In genomic region chr3:61954097-61954528, GRCh38 we compare ENCODE assay signal across 20 cellular contexts.
DNase-seq lines count a peak whose midpoint lies in the region; TF ChIP-seq lines count a peak whose summit lies in the region.
"Had no signal": no experiment of that assay in that cellular context is flagged by ENCODE, and none has a peak within 500 bp of the region (broad histone marks: within the 10 kb centered on the region; RNA-seq: fewer than 3 reads in every experiment).

No MANE protein-coding gene starts in this region.

- DNase-seq in EL (peak; percentile 2), LHCN-M2 (ENCODE audit: low read depth) (peak; percentile 57), fibroblast of lung (ENCODE audit: low read depth in 2 of 2) (peak; percentile 54 to 75), osteoblast (ENCODE audit: insufficient read length, low spot score, missing footprints) (peak; percentile 46), Ammon's horn (ENCODE audit: low spot score) (no peak), posterior cingulate gyrus (no peak)
- DNase-seq in CD4-positive, alpha-beta memory T cell = no peak
- DNase-seq: activated CD4-positive, CD25-positive, alpha-beta regulatory T cell treated with anti-CD3 and anti-CD28 coated beads, Interleukin-2, amount 50 U/mL, for 72 hours; activated CD8-positive, alpha-beta memory T cell treated with anti-CD3 and anti-CD28 coated beads, Interleukin-2, amount 10 ng/mL, durations not matched to agents 7 days and 5 days; CD8-positive, alpha-beta T cell; central memory CD4-positive, alpha-beta T cell; effector memory CD4-positive, alpha-beta T cell; islet precursor cell; MV-4-11; NCI-H2081 treated with DMSO at 0.1 percent for 48 hours; ovary; stomach; T-helper 1 cell had no signal

- no peaks in the 10 kb centered on the region for H3K4me1 Mint-ChIP-seq in CD4-positive, alpha-beta memory T cell
- H3K4me1 Mint-ChIP-seq: activated CD8-positive, alpha-beta memory T cell treated with anti-CD3 and anti-CD28 coated beads, Interleukin-2, amount 10 ng/mL, durations not matched to agents 7 days and 5 days had no signal

- H3K79me2 ChIP-seq in fibroblast of lung (ENCODE audit: control insufficient read depth, insufficient read depth, low read length) (no peaks in the 10 kb centered on the region), osteoblast (ENCODE audit: insufficient read depth, low read length) (peaks cover 9% of the 10 kb centered on the region)

- H3K4me1 ChIP-seq in fibroblast of lung (ENCODE audit: control insufficient read depth, extremely low read depth, insufficient read depth, low read length) (peaks cover 6% of the 10 kb centered on the region), osteoblast (ENCODE audit: insufficient read depth, low read length) (peaks cover 36% of the 10 kb centered on the region)
- H3K4me1 ChIP-seq in CD4-positive, alpha-beta memory T cell (ENCODE audit: insufficient read depth, low read length) = no peaks in the 10 kb centered on the region
- H3K4me1 ChIP-seq: vagina had no signal

- POLR2A ChIA-PET in CD4-positive, alpha-beta memory T cell (lab: Charles Lee; ENCODE audit: partially characterized antibody) = no interaction called here

- no peak overlapping the region for H3K27ac ChIP-seq in fibroblast of lung (ENCODE audit: insufficient read depth, low read length)
- H3K27ac ChIP-seq in osteoblast (ENCODE audit: low read depth, low read length) = peak overlapping the region; percentile 30
- H3K27ac ChIP-seq in CD4-positive, alpha-beta memory T cell (ENCODE audit: low read depth, low read length) = no peak overlapping the region
- H3K27ac ChIP-seq: gastroesophageal sphincter, ovary, stomach, vagina had no signal

- CTCF ChIA-PET in CD4-positive, alpha-beta memory T cell (lab: Charles Lee; ENCODE audit: partially characterized antibody) = no interaction called here

- no peaks in the 10 kb centered on the region for H3K36me3 Mint-ChIP-seq in CD4-positive, alpha-beta memory T cell
- H3K36me3 Mint-ChIP-seq: activated CD8-positive, alpha-beta memory T cell treated with anti-CD3 and anti-CD28 coated beads, Interleukin-2, amount 10 ng/mL, durations not matched to agents 7 days and 5 days; CD8-positive, alpha-beta T cell had no signal

- no peak overlapping the region for H2AFZ ChIP-seq in fibroblast of lung (ENCODE audit: low read length)
- no peak overlapping the region for H2AFZ ChIP-seq in osteoblast (ENCODE audit: low read length)

- intact Hi-C loops in posterior cingulate gyrus (cut with DNase I) = no loop called here
- intact Hi-C loops in CD4-positive, alpha-beta memory T cell (cut with micrococcal nuclease) = no loop called here

- no peaks in the 10 kb centered on the region for H3K27me3 Mint-ChIP-seq in CD4-positive, alpha-beta memory T cell
- H3K27me3 Mint-ChIP-seq: activated CD8-positive, alpha-beta memory T cell treated with anti-CD3 and anti-CD28 coated beads, Interleukin-2, amount 10 ng/mL, durations not matched to agents 7 days and 5 days had no signal

- H3K4me2 ChIP-seq in fibroblast of lung (ENCODE audit: extremely low read depth, insufficient read depth, low read length) (no peak overlapping the region), osteoblast (ENCODE audit: insufficient read depth, low read length) (peak overlapping the region; percentile 29)

- no peak overlapping the region for H3K4me3 Mint-ChIP-seq in CD4-positive, alpha-beta memory T cell
- H3K4me3 Mint-ChIP-seq: activated CD8-positive, alpha-beta memory T cell treated with anti-CD3 and anti-CD28 coated beads, Interleukin-2, amount 10 ng/mL, durations not matched to agents 7 days and 5 days; CD8-positive, alpha-beta T cell had no signal

- no peaks in the 10 kb centered on the region for H3K36me3 ChIP-seq in fibroblast of lung (ENCODE audit: control insufficient read depth, insufficient read depth, low read length)
- H3K36me3 ChIP-seq in osteoblast (ENCODE audit: insufficient read depth, low read length) = no peaks in the 10 kb centered on the region
- H3K36me3 ChIP-seq in CD4-positive, alpha-beta memory T cell (ENCODE audit: insufficient read depth, low read length) = no peaks in the 10 kb centered on the region
- H3K36me3 ChIP-seq: gastroesophageal sphincter, ovary, stomach, vagina had no signal

- H3K9me3 ChIP-seq in fibroblast of lung (ENCODE audit: control insufficient read depth, insufficient read depth, low read depth, low read length) = no peaks in the 10 kb centered on the region
- H3K9me3 ChIP-seq in osteoblast (ENCODE audit: low read depth, low read length) = no peaks in the 10 kb centered on the region
- H3K9me3 ChIP-seq in CD4-positive, alpha-beta memory T cell (ENCODE audit: control insufficient read depth in 1 of 2, low read length in 2 of 2) = no peaks in the 10 kb centered on the region
- H3K9me3 ChIP-seq: gastroesophageal sphincter, ovary, stomach, vagina had no signal

- H3K9ac ChIP-seq in fibroblast of lung (ENCODE audit: insufficient read depth, low read length) = no peak overlapping the region

- H3K27ac Mint-ChIP-seq in CD4-positive, alpha-beta memory T cell = no peak overlapping the region
- H3K27ac Mint-ChIP-seq: activated CD8-positive, alpha-beta memory T cell treated with anti-CD3 and anti-CD28 coated beads, Interleukin-2, amount 10 ng/mL, durations not matched to agents 7 days and 5 days; CD8-positive, alpha-beta T cell had no signal

- H3K27me3 ChIP-seq in fibroblast of lung (ENCODE audit: control insufficient read depth, insufficient read depth, low read length) (no peaks in the 10 kb centered on the region), osteoblast (ENCODE audit: insufficient read depth, low read length) (no peaks in the 10 kb centered on the region)
- no peaks in the 10 kb centered on the region for H3K27me3 ChIP-seq in CD4-positive, alpha-beta memory T cell (ENCODE audit: insufficient read depth, low read length)
- H3K27me3 ChIP-seq: gastroesophageal sphincter, ovary, stomach, vagina had no signal

- H4K20me1 ChIP-seq in fibroblast of lung (ENCODE audit: control insufficient read depth, extremely low read depth, insufficient read depth, low read length) = no peaks in the 10 kb centered on the region
- no peaks in the 10 kb centered on the region for H4K20me1 ChIP-seq in osteoblast (ENCODE audit: insufficient read depth, low read length)

- H3K9me3 Mint-ChIP-seq in CD4-positive, alpha-beta memory T cell = peaks cover 0 to 1% (median 0%) of the 10 kb centered on the region in 8 donors
- H3K9me3 Mint-ChIP-seq: CD8-positive, alpha-beta T cell had no signal

- H3K4me3 ChIP-seq in fibroblast of lung (replicated peaks in 1 of 4; ENCODE audit: control extremely low read depth in 1 of 4, insufficient read depth in 1 of 4, low read depth in 3 of 4, low read length in 4 of 4) (no peak overlapping the region), osteoblast (ENCODE audit: insufficient read depth, low read length) (no peak overlapping the region)
- no peak overlapping the region for H3K4me3 ChIP-seq in CD4-positive, alpha-beta memory T cell (ENCODE audit: low read length in 2 of 2)
- H3K4me3 ChIP-seq: gastroesophageal sphincter, ovary, stomach, vagina had no signal

- TF ChIP-seq CTCF in fibroblast of lung (conservative IDR thresholded peaks at IDR 0.05 in 1 of 2, IDR thresholded peaks at IDR 0.05 in 1 of 2; ENCODE audit: low read depth in 1 of 2, low read length in 2 of 2) (no peak), osteoblast (IDR thresholded peaks at IDR 0.05; ENCODE audit: extremely low read depth, low read depth, low read length) (no peak)

Comparison
In these comparisons a context has a peak if more than half of its experiments do, and no peak if none do; other contexts are left out.
1. DNase-seq: peak in EL (single experiment), LHCN-M2 (single experiment), fibroblast of lung (2 of 2) and osteoblast (single experiment); none in Ammon's horn (single experiment), posterior cingulate gyrus (0 of 10) and CD4-positive, alpha-beta memory T cell (0 of 5).